ENCODE assay signal across 18 cellular contexts in genomic region chr1:36304521-36304920, GRCh38. TPM values are rescaled to one million over a fixed set of nuclear protein-coding genes. Genes with fewer than 3 reads are reported as not detected.
A peak's percentile ranks its signal among the peaks of the same experiment; 100 is the strongest.
DNase-seq lines count a peak whose midpoint lies in the region; ATAC-seq and TF ChIP-seq lines count a peak whose summit lies in the region.
"Had no signal": no experiment of that assay in that cellular context is flagged by ENCODE, and none has a peak within 500 bp of the region (broad histone marks: within the 10 kb centered on the region; RNA-seq: fewer than 3 reads in every experiment).

No MANE protein-coding gene starts in this region.

- no peak for ATAC-seq in activated T-cell treated with anti-CD3 and anti-CD28 coated beads, Interleukin-2, amount 50 U/mL, for 4 hours
- no peak for ATAC-seq in PC-3
- ATAC-seq in GM18858 (IDR thresholded peaks at IDR 0.05; ENCODE audit: unreplicated experiment), result no peak
- ATAC-seq: left ventricle myocardium superior; right lobe of liver; stimulated activated effector memory CD8-positive, alpha-beta T cell treated with anti-CD3 and anti-CD28 coated beads, Interleukin-12 subunit alpha, Interleukin-12 subunit beta, amount 100 ng/mL, for 72 hours had no signal

- TF ChIP-seq POLR2A in testis (IDR thresholded peaks at IDR 0.05), result no peak

- peaks cover 39% of the 10 kb centered on the region for H3K4me1 ChIP-seq in PC-3 (ENCODE audit: insufficient read depth, low read length)
- peaks cover 37% of the 10 kb centered on the region for H3K4me1 ChIP-seq in mammary epithelial cell (ENCODE audit: insufficient read depth, low read length)
- peaks cover 11% of the 10 kb centered on the region for H3K4me1 ChIP-seq in testis
- peaks cover 16% of the 10 kb centered on the region for H3K4me1 ChIP-seq in GM23248 (ENCODE audit: insufficient read depth)
- H3K4me1 ChIP-seq: breast epithelium had no signal

- no peaks in the 10 kb centered on the region for H3K27me3 ChIP-seq in PC-3 (ENCODE audit: low read length)
- no peaks in the 10 kb centered on the region for H3K27me3 ChIP-seq in mammary epithelial cell (ENCODE audit: insufficient read depth, low read length)
- H3K27me3 ChIP-seq in testis, result no peaks in the 10 kb centered on the region
- no peaks in the 10 kb centered on the region for H3K27me3 ChIP-seq in GM23248 (replicated peaks; ENCODE audit: insufficient read depth)
- H3K27me3 ChIP-seq: breast epithelium, right lobe of liver had no signal

- CTCF ChIA-PET in PC-3 (lab: Charles Lee) (no interaction called here), mammary epithelial cell (lab: Charles Lee; ENCODE audit: low non-redundant PET) (no interaction called here)

- H3F3A ChIP-seq in PC-3 (ENCODE audit: low read length, unreplicated experiment) (peaks cover 11% of the 10 kb centered on the region), GM23248 (ENCODE audit: insufficient read depth) (peaks cover 36% of the 10 kb centered on the region)

- H3K9me3 ChIP-seq in PC-3 (ENCODE audit: low read length) (no peaks in the 10 kb centered on the region), mammary epithelial cell (replicated peaks; ENCODE audit: insufficient read depth, low read length) (no peaks in the 10 kb centered on the region), testis (no peaks in the 10 kb centered on the region), GM23248 (ENCODE audit: low read depth) (no peaks in the 10 kb centered on the region)
- H3K9me3 ChIP-seq: breast epithelium, right lobe of liver had no signal

- BruUV-seq in PC-3 (replicated peaks; lab: Mats Ljungman, UMichigan) (TSS peak; percentile 13), mammary epithelial cell (replicated peaks; lab: Mats Ljungman, UMichigan) (TSS peak; percentile 44)

- in situ Hi-C loops in mammary epithelial cell (cut with MboI; ENCODE audit: low sequenced_read_pairs in 2 of 2) (no loop called here), GM23248 (cut with MboI) (no loop called here)

- H4K20me1 ChIP-seq in PC-3 (ENCODE audit: low read length) (0 out of 2 replicates have a peak, but pooled peaks cover 4% of the 10 kb centered on the region), mammary epithelial cell (ENCODE audit: insufficient read depth, low read length) (no peaks in the 10 kb centered on the region), GM23248 (ENCODE audit: insufficient read depth) (no peaks in the 10 kb centered on the region; the same call in 1 of the 2 replicates)

- dilution Hi-C loops in mammary epithelial cell (cut with HindIII; ENCODE audit: low sequenced_read_pairs), result loop anchor here (5.0 kb wide), 1 partner anchor 33 kb away; no protein-coding TSS in a partner anchor

- H3K27ac ChIP-seq in PC-3 (ENCODE audit: low read length) (no peak overlapping the region), mammary epithelial cell (ENCODE audit: insufficient read depth, low read depth, low read length) (no peak overlapping the region), testis (no peak overlapping the region), GM23248 (no peak overlapping the region)
- H3K27ac ChIP-seq: right lobe of liver had no signal

- POLR2A ChIA-PET in PC-3 (lab: Charles Lee; ENCODE audit: unreplicated experiment), result no interaction called here

- H3K4me3 Mint-ChIP-seq in activated T-cell treated with anti-CD3 and anti-CD28 coated beads, Interleukin-2, amount 50 U/mL, for 24 hours, result no peak overlapping the region
- H3K4me3 Mint-ChIP-seq in activated T-cell treated with anti-CD3 and anti-CD28 coated beads, Interleukin-2, amount 50 U/mL, for 4 hours, result no peak overlapping the region

- TF ChIP-seq CTCF in PC-3 (conservative IDR thresholded peaks at IDR 0.05; ENCODE audit: low read depth, low read length) (no peak), mammary epithelial cell (conservative IDR thresholded peaks at IDR 0.05 in 1 of 2, IDR thresholded peaks at IDR 0.05 in 1 of 2; ENCODE audit: extremely low read depth in 1 of 2, insufficient read depth in 1 of 2, low read depth in 1 of 2, low read length in 2 of 2) (no peak), testis (IDR thresholded peaks at IDR 0.05) (no peak)

- no peak overlapping the region for H3K4me3 ChIP-seq in PC-3 (ENCODE audit: low read length)
- H3K4me3 ChIP-seq in mammary epithelial cell (replicated peaks in 1 of 3; ENCODE audit: insufficient read depth in 1 of 3, low read depth in 2 of 3, low read length in 3 of 3), result no peak overlapping the region
- no peak overlapping the region for H3K4me3 ChIP-seq in testis
- H3K4me3 ChIP-seq in GM23248, result no peak overlapping the region
- H3K4me3 ChIP-seq: breast epithelium, right lobe of liver had no signal

- no peak overlapping the region for H3K4me2 ChIP-seq in PC-3 (ENCODE audit: low read length)
- no peak overlapping the region for H3K4me2 ChIP-seq in mammary epithelial cell (ENCODE audit: insufficient read depth, low read depth, low read length)
- H3K4me2 ChIP-seq in GM23248 (ENCODE audit: unreplicated experiment), result no peak overlapping the region

- intact Hi-C loops in PC-3 (cut with micrococcal nuclease) (no loop called here), mammary epithelial cell (cut with micrococcal nuclease) (no loop called here), testis (cut with DNase I; ENCODE audit: low total_unique reads) (no loop called here)

- H3K36me3 Mint-ChIP-seq in activated T-cell treated with anti-CD3 and anti-CD28 coated beads, Interleukin-2, amount 50 U/mL, for 24 hours (ENCODE audit: low read depth), result peaks cover 67% of the 10 kb centered on the region
- H3K36me3 Mint-ChIP-seq in activated T-cell treated with anti-CD3 and anti-CD28 coated beads, Interleukin-2, amount 50 U/mL, for 4 hours (ENCODE audit: insufficient read depth), result peaks cover 32% of the 10 kb centered on the region

- peaks cover 30% of the 10 kb centered on the region for H3K36me3 ChIP-seq in PC-3 (ENCODE audit: low read depth, low read length)
- peaks cover 23% of the 10 kb centered on the region for H3K36me3 ChIP-seq in mammary epithelial cell (ENCODE audit: insufficient read depth, low read length)
- no peaks in the 10 kb centered on the region for H3K36me3 ChIP-seq in testis (ENCODE audit: low read depth, missing control alignments)
- H3K36me3 ChIP-seq in GM23248 (ENCODE audit: low read depth), result peaks cover 34% of the 10 kb centered on the region
- H3K36me3 ChIP-seq: breast epithelium had no signal

- WGBS in mammary epithelial cell (ENCODE audit: low coverage, missing lambda C conversion rate), result 66% methylated on average over 7 of the region's 7 CpGs
- WGBS in testis, 2 donors, result 74 to 82% methylated on average over 7 of the region's 7 CpGs
- WGBS in GM23248 (ENCODE audit: low coverage in 1 of 2, low lambda C conversion rate in 2 of 2, missing lambda C conversion rate in 2 of 2), 2 experiments, result 80 to 83% methylated on average over 7 of the region's 7 CpGs

- H3K9me3 Mint-ChIP-seq in activated T-cell treated with anti-CD3 and anti-CD28 coated beads, Interleukin-2, amount 50 U/mL, for 24 hours, result no peaks in the 10 kb centered on the region
- H3K9me3 Mint-ChIP-seq in activated T-cell treated with anti-CD3 and anti-CD28 coated beads, Interleukin-2, amount 50 U/mL, for 4 hours, result no peaks in the 10 kb centered on the region
- H3K9me3 Mint-ChIP-seq: nephron progenitor cell; stimulated activated effector memory CD8-positive, alpha-beta T cell treated with anti-CD3 and anti-CD28 coated beads, Interleukin-12 subunit alpha, Interleukin-12 subunit beta, amount 100 ng/mL, for 72 hours; T-helper 1 cell treated with Interleukin-12 subunit alpha and Interleukin-12 subunit beta and Interleukin-4 antibody, amounts not matched to agents 30 μg/mL and 1 μg/mL, for 36 hours had no signal

- H3K79me2 ChIP-seq in PC-3 (ENCODE audit: low read length) (peaks cover 28% of the 10 kb centered on the region), mammary epithelial cell (ENCODE audit: insufficient read depth, low read length) (peaks cover 42% of the 10 kb centered on the region), GM23248 (ENCODE audit: insufficient read depth) (peaks cover 45% of the 10 kb centered on the region)

- H2AFZ ChIP-seq in PC-3 (ENCODE audit: low read length), result no peak overlapping the region
- H2AFZ ChIP-seq in mammary epithelial cell (ENCODE audit: low read depth, low read length), result no peak overlapping the region
- H2AFZ ChIP-seq in GM23248, result no peak overlapping the region

- H3K9me2 ChIP-seq in PC-3 (replicated peaks; ENCODE audit: low read length), result no peaks in the 10 kb centered on the region
- H3K9me2 ChIP-seq in GM23248 (ENCODE audit: insufficient read depth), result no peaks in the 10 kb centered on the region

- H3K27ac Mint-ChIP-seq in activated T-cell treated with anti-CD3 and anti-CD28 coated beads, Interleukin-2, amount 50 U/mL, for 24 hours, result peak overlapping the region; percentile 88

- peaks cover 74% of the 10 kb centered on the region for H3K4me1 Mint-ChIP-seq in activated T-cell treated with anti-CD3 and anti-CD28 coated beads, Interleukin-2, amount 50 U/mL, for 24 hours (ENCODE audit: low read depth)
- H3K4me1 Mint-ChIP-seq in activated T-cell treated with anti-CD3 and anti-CD28 coated beads, Interleukin-2, amount 50 U/mL, for 4 hours (ENCODE audit: low read depth), result peaks cover 51% of the 10 kb centered on the region

- no peaks in the 10 kb centered on the region for H3K27me3 Mint-ChIP-seq in activated T-cell treated with anti-CD3 and anti-CD28 coated beads, Interleukin-2, amount 50 U/mL, for 24 hours
- H3K27me3 Mint-ChIP-seq in activated T-cell treated with anti-CD3 and anti-CD28 coated beads, Interleukin-2, amount 50 U/mL, for 4 hours (ENCODE audit: low read depth), result no peaks in the 10 kb centered on the region

- no peak overlapping the region for H3K9ac ChIP-seq in PC-3 (ENCODE audit: low read length)
- no peak overlapping the region for H3K9ac ChIP-seq in mammary epithelial cell (ENCODE audit: insufficient read depth, low read length)
- H3K9ac ChIP-seq in GM23248, result no peak overlapping the region

- DNase-seq in activated T-cell treated with anti-CD3 and anti-CD28 coated beads, Interleukin-2, amount 50 U/mL, for 24 hours, result no peak
- no peak for DNase-seq in activated T-cell treated with anti-CD3 and anti-CD28 coated beads, Interleukin-2, amount 50 U/mL, for 4 hours
- DNase-seq in PC-3 (no peak), mammary epithelial cell (no peak), testis (peak; percentile 21), SIG-M5 (lab: John Stamatoyannopoulos, UW) (no peak), GM23248 (no peak)
- DNase-seq: activated gamma-delta T cell treated with Interleukin-2 at 50 U/mL for 16 hours; effector CD4-positive, alpha-beta T cell; GOT3; left ventricle myocardium superior; NCI-H2227 treated with DMSO at 0.1 percent for 48 hours; nephron progenitor cell had no signal

RNA-seq across cellular contexts. Expression of gene SH3D21, which starts 1.6 kb away (rescaled TPM):
- 1 to 10 TPM; 1.7 to 5.6 (median 2.3) TPM for total RNA-seq in activated T-cell treated with anti-CD3 and anti-CD28 coated beads, Interleukin-2, amount 50 U/mL, for 4 hours
- 11.3 and 16.4 TPM in 2 replicates for total RNA-seq in PC-3 (2014; rRNA removed)
- 10 to 100 TPM in 1 of 2 donors, 1 to 10 TPM in 1; 7.8 to 26.0 TPM for total RNA-seq in mammary epithelial cell
- 6.3 TPM for polyA plus RNA-seq in mammary epithelial cell
- 6.4 TPM for polyA minus RNA-seq in mammary epithelial cell
- total RNA-seq in testis, result 10 to 100 TPM in 1 of 2 donors, 1 to 10 TPM in 1; 6.8 to 12.8 TPM
- polyA plus RNA-seq in testis (ENCODE audit: insufficient read depth, low read depth, low replicate concordance), result 14.9 TPM
- total RNA-seq in GM23248 (2014; rRNA removed; shearing (Covaris generic)), result 5.6 and 14.4 TPM in 2 replicates
- 1.1 and 1.8 TPM in 2 replicates for polyA plus RNA-seq in GM23248 (2016; fragmentation: Nextera tagmentation; extraction: Ambion mirVana)

RNA-seq across cellular contexts. Expression of gene EVA1B, which starts 18.9 kb away (rescaled TPM):
- total RNA-seq in activated T-cell treated with anti-CD3 and anti-CD28 coated beads, Interleukin-2, amount 50 U/mL, for 4 hours, result 1 to 10 TPM; 2.2 to 5.5 (median 4.5) TPM
- 89.1 and 104 TPM in 2 replicates for total RNA-seq in PC-3 (2014; rRNA removed)
- total RNA-seq in mammary epithelial cell, result 1 to 10 TPM; 9.2 to 10.0 TPM
- 1.9 TPM for polyA plus RNA-seq in mammary epithelial cell
- not detected for polyA minus RNA-seq in mammary epithelial cell
- 10 to 100 TPM in 1 of 2 donors, 1 to 10 TPM in 1; 9.1 to 19.4 TPM for total RNA-seq in testis
- 9.6 TPM for polyA plus RNA-seq in testis (ENCODE audit: insufficient read depth, low read depth, low replicate concordance)
- 294 and 328 TPM in 2 replicates for total RNA-seq in GM23248 (2014; rRNA removed; shearing (Covaris generic))
- 95.0 and 111 TPM in 2 replicates for polyA plus RNA-seq in GM23248 (2016; fragmentation: Nextera tagmentation; extraction: Ambion mirVana)
